Comparison of ENCODE assay signal across 8 cellular contexts in the genomic region with DNA sequence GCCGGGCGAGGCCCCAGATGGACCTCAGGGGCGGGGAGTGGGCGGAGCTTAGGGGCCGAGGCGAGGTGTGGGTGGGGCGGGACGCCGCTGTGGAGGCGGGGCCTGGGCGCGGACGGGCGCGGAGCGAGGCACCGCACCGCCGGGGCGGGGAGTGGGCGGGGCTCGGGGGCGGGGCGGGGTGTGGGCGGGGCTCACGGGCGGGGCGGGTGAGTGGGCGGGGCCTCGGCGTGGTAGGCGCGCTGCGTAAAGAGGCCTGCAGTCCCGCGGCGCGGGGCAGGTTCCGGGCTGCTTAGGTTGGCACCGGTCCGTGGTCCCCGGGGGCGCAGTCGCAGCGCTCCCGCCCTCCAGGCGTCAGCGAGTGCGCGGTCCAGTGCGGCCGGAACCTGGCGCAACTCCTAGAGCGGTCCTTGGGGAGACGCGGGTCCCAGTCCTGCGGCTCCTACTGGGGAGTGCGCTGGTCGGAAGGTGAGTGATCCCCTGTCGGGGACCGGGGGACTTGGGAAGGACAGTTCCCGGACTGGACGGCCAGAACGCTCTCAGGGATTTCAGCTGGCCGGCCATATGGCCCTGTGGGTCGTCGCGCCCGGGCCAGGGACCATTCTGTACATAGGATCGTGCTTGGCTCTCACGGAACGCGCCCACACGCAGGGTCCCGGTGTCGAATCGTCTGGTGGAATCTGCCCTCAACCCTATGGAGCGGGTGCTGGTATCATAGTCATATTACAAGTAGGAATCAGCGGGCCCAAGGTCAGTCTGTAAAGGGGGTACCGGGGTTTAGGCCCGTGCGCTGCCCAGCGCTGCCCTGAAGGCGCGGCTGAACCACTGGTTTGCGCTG. TPM values are rescaled to one million over a fixed set of nuclear protein-coding genes. Genes with fewer than 3 reads are reported as not detected.
A peak's percentile ranks its signal among the peaks of the same experiment; 100 is the strongest.
DNase-seq lines count a peak whose midpoint lies in the region; ATAC-seq and TF ChIP-seq lines count a peak whose summit lies in the region.

A gene with protein sequence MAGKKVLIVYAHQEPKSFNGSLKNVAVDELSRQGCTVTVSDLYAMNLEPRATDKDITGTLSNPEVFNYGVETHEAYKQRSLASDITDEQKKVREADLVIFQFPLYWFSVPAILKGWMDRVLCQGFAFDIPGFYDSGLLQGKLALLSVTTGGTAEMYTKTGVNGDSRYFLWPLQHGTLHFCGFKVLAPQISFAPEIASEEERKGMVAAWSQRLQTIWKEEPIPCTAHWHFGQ (plus strand): TSS at position 274 of the 835 bp plus-strand sequence. CDS start 6,659 bp downstream, outside the sequence.

- H3K27me3 Mint-ChIP-seq in activated CD4-positive, alpha-beta T cell treated with anti-CD3 and anti-CD28 coated beads, Interleukin-2, amount 10 ng/mL, durations not matched to agents 24 days and 14 days: peaks cover 3% of the 10 kb centered on the region

- ATAC-seq in GM19023 (IDR thresholded peaks at IDR 0.05; ENCODE audit: unreplicated experiment) (peak; percentile 76), HG03175 (IDR thresholded peaks at IDR 0.05; ENCODE audit: unreplicated experiment) (peak; percentile 76), left lobe of liver (peak; percentile 84)

- peaks cover 30% of the 10 kb centered on the region for H3K4me1 Mint-ChIP-seq in activated CD4-positive, alpha-beta T cell treated with anti-CD3 and anti-CD28 coated beads, Interleukin-2, amount 10 ng/mL, durations not matched to agents 24 days and 14 days

- DNase-seq in AG09309 (ENCODE audit: low read depth) (no peak), NCI-H510A treated with DMSO at 0.1 percent for 48 hours (lab: John Stamatoyannopoulos, UW) (peak; percentile 60), coronary artery (ENCODE audit: low spot score) (peak; percentile 94), left lobe of liver (ENCODE audit: low spot score) (peak; percentile 95)
- peak; percentile 97 for DNase-seq in activated CD4-positive, alpha-beta T cell treated with anti-CD3 and anti-CD28 coated beads, Interleukin-2, amount 10 ng/mL, durations not matched to agents 24 days and 14 days
- DNase-seq in stimulated activated CD4-positive, alpha-beta T cell treated with anti-CD3 and anti-CD28 coated beads, Interleukin-2, amount 100 ng/mL, for 24 hours: peak; percentile 87 to 94

- H3K4me3 ChIP-seq in AG09309 (ENCODE audit: control insufficient read depth, low read depth, low read length) (peak within 1 kb of the TSS; percentile 94), coronary artery (peak within 1 kb of the TSS; percentile 85)

- H3K9me3 Mint-ChIP-seq in activated CD4-positive, alpha-beta T cell treated with anti-CD3 and anti-CD28 coated beads, Interleukin-2, amount 10 ng/mL, durations not matched to agents 24 days and 14 days: no peaks in the 10 kb centered on the region

- TF ChIP-seq CTCF in AG09309 (IDR thresholded peaks at IDR 0.05; ENCODE audit: control insufficient read depth, insufficient read depth, low read depth, low read length, missing control alignments) (no peak), coronary artery (IDR thresholded peaks at IDR 0.05) (no peak)

- H3K4me3 Mint-ChIP-seq in activated CD4-positive, alpha-beta T cell treated with anti-CD3 and anti-CD28 coated beads, Interleukin-2, amount 10 ng/mL, durations not matched to agents 24 days and 14 days: peak within 1 kb of the TSS; percentile 92

- intact Hi-C loops in activated CD4-positive, alpha-beta T cell treated with anti-CD3 and anti-CD28 coated beads, Interleukin-2, amount 10 ng/mL, durations not matched to agents 24 days and 14 days (cut with micrococcal nuclease): loop anchor here (1.0 to 2.0 kb wide), 8 partner anchors 11 to 259 kb away; a partner anchor contains a TSS

- peak within 1 kb of the TSS; percentile 78 to 94 for H3K27ac ChIP-seq in coronary artery

- H3K36me3 Mint-ChIP-seq in activated CD4-positive, alpha-beta T cell treated with anti-CD3 and anti-CD28 coated beads, Interleukin-2, amount 10 ng/mL, durations not matched to agents 24 days and 14 days (ENCODE audit: low read depth): peaks cover 14% of the 10 kb centered on the region

- H3K27ac Mint-ChIP-seq in activated CD4-positive, alpha-beta T cell treated with anti-CD3 and anti-CD28 coated beads, Interleukin-2, amount 10 ng/mL, durations not matched to agents 24 days and 14 days: peak within 1 kb of the TSS; percentile 88

RNA-seq across cellular contexts. Expression of the gene that starts here (rescaled TPM):
- 29.1 and 34.0 TPM in 2 replicates for total RNA-seq in activated CD4-positive, alpha-beta T cell treated with anti-CD3 and anti-CD28 coated beads, Interleukin-2, amount 10 ng/mL, durations not matched to agents 24 days and 14 days
- 62.7 TPM for total RNA-seq in left lobe of liver
